In genomic region chr12:7896726-7897125, GRCh38 we compare ENCODE assay signal across 4 cellular contexts. TPM values are rescaled to one million over a fixed set of nuclear protein-coding genes. Genes with fewer than 3 reads are reported as not detected.
A peak's percentile ranks its signal among the peaks of the same experiment; 100 is the strongest.
DNase-seq lines count a peak whose midpoint lies in the region; ATAC-seq lines count a peak whose summit lies in the region.
"Had no signal": no experiment of that assay in that cellular context is flagged by ENCODE, and none has a peak within 500 bp of the region (broad histone marks: within the 10 kb centered on the region; RNA-seq: fewer than 3 reads in every experiment).

No MANE protein-coding gene starts in this region.

- peak; percentile 72 for DNase-seq in left lobe of liver (ENCODE audit: low spot score)

- peak; percentile 56 for ATAC-seq in left lobe of liver

RNA-seq across cellular contexts. Expression of gene SLC2A14, which starts 24.0 kb away (rescaled TPM):
- total RNA-seq in left lobe of liver: 95.3 TPM
- total RNA-seq: A172, Calu3, Daoy had no signal

RNA-seq across cellular contexts. Expression of gene SLC2A3, which starts 39.3 kb away (rescaled TPM):
- total RNA-seq in left lobe of liver: 9.4 TPM
- total RNA-seq: Calu3 had no signal
